ENCODE assay signal across 8 cellular contexts in genomic region chr13:23578411-23579071, GRCh38. TPM values are rescaled to one million over a fixed set of nuclear protein-coding genes. Genes with fewer than 3 reads are reported as not detected.
A peak's percentile ranks its signal among the peaks of the same experiment; 100 is the strongest.
DNase-seq lines count a peak whose midpoint lies in the region; ATAC-seq and TF ChIP-seq lines count a peak whose summit lies in the region.

No MANE protein-coding gene starts in this region.

- peak; percentile 47 to 64 for TF ChIP-seq CTCF in left lung (IDR thresholded peaks at IDR 0.05)

- H3K4me3 ChIP-seq in left lung = peak overlapping the region; percentile 73 to 97

- DNase-seq in NCI-H146 treated with DMSO at 0.1 percent for 48 hours (lab: John Stamatoyannopoulos, UW; ENCODE audit: unreplicated experiment) (peak; percentile 29), left lung (peak; percentile 86 to 96), amniotic stem cell (lab: John Stamatoyannopoulos, UW) (no peak)
- DNase-seq in activated CD4-positive, CD25-positive, alpha-beta regulatory T cell (lab: John Stamatoyannopoulos, UW) = peak; percentile 33 to 35 (median 34)
- DNase-seq in stimulated activated CD4-positive, alpha-beta T cell treated with anti-CD3 and anti-CD28 coated beads, Interleukin-2, amount 100 ng/mL, for 48 hours = peak; percentile 64 to 66

- ATAC-seq in GM18498 (IDR thresholded peaks at IDR 0.05; ENCODE audit: unreplicated experiment) (peak; percentile 52), HG02642 (IDR thresholded peaks at IDR 0.05; ENCODE audit: poor library complexity, unreplicated experiment) (peak; percentile 70), left lung (peak; percentile 85)

- H3K27ac ChIP-seq in cingulate gyrus (ENCODE audit: low read depth, low read length) (peak overlapping the region; percentile 13), left lung (peak overlapping the region; percentile 83 to 92)

- no peaks in the 10 kb centered on the region for H3K9me3 ChIP-seq in left lung

- no peaks in the 10 kb centered on the region for H3K36me3 ChIP-seq in left lung

- peaks cover 4 to 11% of the 10 kb centered on the region in 2 donors for H3K4me1 ChIP-seq in left lung

- intact Hi-C loops in left lung (cut with DNase I) = no loop called here

- H3K27me3 ChIP-seq in left lung = peaks cover 0 to 26% of the 10 kb centered on the region in 2 donors

RNA-seq across cellular contexts. Expression of gene TNFRSF19, which starts 8.3 kb away (rescaled TPM):
- total RNA-seq in left lung = 10 to 100 TPM; 28.1 to 52.1 TPM
